16 cellular contexts compared by ENCODE assay signal in the genomic region with DNA sequence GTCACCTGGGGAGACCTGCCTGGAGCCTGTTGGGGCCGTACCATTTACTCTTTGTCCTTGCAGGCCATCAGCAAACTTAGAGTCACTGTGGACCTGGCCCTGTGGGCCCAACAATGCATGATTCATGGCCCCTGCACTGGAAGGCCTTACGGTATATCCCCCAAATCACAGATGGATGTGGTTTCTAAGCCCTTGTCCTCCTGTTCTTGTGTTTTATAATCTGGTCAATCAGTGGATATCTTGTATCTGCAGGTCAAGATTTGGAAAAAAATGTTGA. TPM values are rescaled to one million over a fixed set of nuclear protein-coding genes. Genes with fewer than 3 reads are reported as not detected.
DNase-seq lines count a peak whose midpoint lies in the region; ATAC-seq, FAIRE-seq and TF ChIP-seq lines count a peak whose summit lies in the region.
"Had no signal": no experiment of that assay in that cellular context is flagged by ENCODE, and none has a peak within 500 bp of the region (broad histone marks: within the 10 kb centered on the region; RNA-seq: fewer than 3 reads in every experiment).

No MANE protein-coding gene starts in this region.

- peaks cover 36% of the 10 kb centered on the region for H3K36me3 Mint-ChIP-seq in endothelial cell (ENCODE audit: low read depth, unreplicated experiment)
- H3K36me3 Mint-ChIP-seq: T-cell had no signal

- ATAC-seq in RWPE2 (ENCODE audit: low read depth) (no peak), HepG2 (no peak)
- ATAC-seq: stimulated activated naive CD8-positive, alpha-beta T cell treated with anti-CD3 and anti-CD28 coated beads, Interleukin-15, Interleukin-2, amounts not matched to agents 100 U/mL and 50 U/mL, for 24 hours; T-cell; WTC11 had no signal

- H3K9me3 Mint-ChIP-seq in endothelial cell (ENCODE audit: unreplicated experiment) = peaks cover 4% of the 10 kb centered on the region
- H3K9me3 Mint-ChIP-seq: T-cell had no signal

- peaks cover 0 to 21% (median 9%) of the 10 kb centered on the region in 11 experiments; a peak in 11 of 22 replicates for H3K36me3 ChIP-seq in BLaER1 treated with 17β-estradiol and CSF1 and Interleukin-3, amounts not matched to agents 10 nM and 100 nM
- H3K36me3 ChIP-seq in RWPE2 (ENCODE audit: low read depth) = peaks cover 19% of the 10 kb centered on the region
- no peaks in the 10 kb centered on the region; a peak in 3 of 5 replicates for H3K36me3 ChIP-seq in HepG2 (replicated peaks in 1 of 2; ENCODE audit: control insufficient read depth in 1 of 2, insufficient read depth in 2 of 2, low read length in 2 of 2)
- H3K36me3 ChIP-seq in spleen = no peaks in the 10 kb centered on the region
- no peaks in the 10 kb centered on the region for H3K36me3 ChIP-seq in effector memory CD4-positive, alpha-beta T cell (ENCODE audit: control insufficient read depth, insufficient read depth, low read length)
- H3K36me3 ChIP-seq: left lung had no signal

- no peak overlapping the region for H3K27ac ChIP-seq in BLaER1 treated with 17β-estradiol and CSF1 and Interleukin-3, amounts not matched to agents 10 nM and 100 nM
- H3K27ac ChIP-seq in RWPE2 (ENCODE audit: poor library complexity, severe bottlenecking) (peak overlapping the region; percentile 90), HepG2 (ENCODE audit: extremely low read length, insufficient read depth, low read length) (peak overlapping the region; percentile 54), spleen (no peak overlapping the region)
- no peak overlapping the region for H3K27ac ChIP-seq in effector memory CD4-positive, alpha-beta T cell (ENCODE audit: insufficient read depth, low read length, poor library complexity, severe bottlenecking)
- H3K27ac ChIP-seq: left lung had no signal

- DNase-seq in RWPE2 (ENCODE audit: low spot score) = peak; percentile 11
- no peak for DNase-seq in HepG2 (ENCODE audit: low spot score)
- peak; percentile 20 for DNase-seq in spleen
- no peak for DNase-seq in effector memory CD4-positive, alpha-beta T cell
- no peak for DNase-seq in endothelial cell (ENCODE audit: low spot score)
- DNase-seq in stimulated activated CD4-positive, alpha-beta T cell treated with anti-CD3 and anti-CD28 coated beads, Interleukin-4, amount 100 ng/mL, for 24 hours = no peak
- DNase-seq: amniotic stem cell; DMS 273 treated with DMSO at 0.1 percent for 48 hours; foreskin fibroblast; MG63; stimulated activated CD4-positive, alpha-beta T cell treated with anti-CD3 and anti-CD28 coated beads, Interleukin-15, amount 100 ng/mL, for 24 hours; stimulated activated naive CD8-positive, alpha-beta T cell treated with anti-CD3 and anti-CD28 coated beads, Interleukin-15, Interleukin-2, amounts not matched to agents 100 U/mL and 50 U/mL, for 24 hours; T-cell had no signal

- peaks cover 18 to 98% (median 88%) of the 10 kb centered on the region in 10 experiments; a peak in 18 of 20 replicates for H3K4me1 ChIP-seq in BLaER1 treated with 17β-estradiol and CSF1 and Interleukin-3, amounts not matched to agents 10 nM and 100 nM
- H3K4me1 ChIP-seq in RWPE2 (ENCODE audit: insufficient read depth, poor library complexity, severe bottlenecking) = peaks cover 67% of the 10 kb centered on the region
- H3K4me1 ChIP-seq in HepG2 (ENCODE audit: insufficient read depth, low read length) = peaks cover 97% of the 10 kb centered on the region
- peaks cover 0 to 45% (median 14%) of the 10 kb centered on the region in 6 donors for H3K4me1 ChIP-seq in spleen
- H3K4me1 ChIP-seq in effector memory CD4-positive, alpha-beta T cell (ENCODE audit: control insufficient read depth, insufficient read depth, low read length, poor library complexity, severe bottlenecking) = peaks cover 1% of the 10 kb centered on the region

- in situ Hi-C loops in HepG2 (cut with HindIII; ENCODE audit: extremely low pct_ligation_motif_present, low pct_unique_long_range_greater_than_20kb) = no loop called here

- no peak overlapping the region for H3K4me3 Mint-ChIP-seq in endothelial cell (ENCODE audit: unreplicated experiment)
- H3K4me3 Mint-ChIP-seq: T-cell, WTC11 had no signal

- POLR2A ChIA-PET in HepG2 (lab: Yijun Ruan, JAX) = interaction anchor here (4.7 kb wide), 1 partner anchor 20 kb away, joined by 39 read pairs; no protein-coding TSS in a partner anchor

- H2AFZ ChIP-seq in HepG2 (ENCODE audit: low read length) = no peak overlapping the region

- TF ChIP-seq POLR2A in HepG2 (IDR thresholded peaks at IDR 0.05; ENCODE audit: insufficient read depth in 1 of 2, low read depth in 2 of 2, low read length in 2 of 2) (no peak), spleen (IDR thresholded peaks at IDR 0.05) (no peak)

- 83% methylated on average over 2 of the region's 2 CpGs for WGBS in HepG2 (ENCODE audit: low lambda C conversion rate)
- whole genome bisulfite sequencing in spleen, 5 donors = 78 to 100% (median 92%) methylated on average over 2 of the region's 2 CpGs

- no peak for FAIRE-seq in HepG2 (lab: Jason Lieb, UNC)

- H3K4me3 ChIP-seq in BLaER1 treated with 17β-estradiol and CSF1 and Interleukin-3, amounts not matched to agents 10 nM and 100 nM = no peak overlapping the region
- H3K4me3 ChIP-seq in RWPE2 (ENCODE audit: severe bottlenecking) = no peak overlapping the region
- no peak overlapping the region for H3K4me3 ChIP-seq in HepG2 (replicated peaks in 1 of 3; ENCODE audit: insufficient read depth in 1 of 3, low read depth in 2 of 3, low read length in 3 of 3)
- H3K4me3 ChIP-seq in spleen = no peak overlapping the region
- H3K4me3 ChIP-seq in effector memory CD4-positive, alpha-beta T cell (ENCODE audit: insufficient read depth, low read depth, low read length, poor library complexity, severe bottlenecking) = no peak overlapping the region
- H3K4me3 ChIP-seq: left lung, MG63 had no signal

- H3K9ac ChIP-seq in BLaER1 treated with 17β-estradiol and CSF1 and Interleukin-3, amounts not matched to agents 10 nM and 100 nM = no peak overlapping the region
- no peak overlapping the region for H3K9ac ChIP-seq in HepG2 (ENCODE audit: insufficient read depth, low read depth, low read length)

- H3K27me3 Mint-ChIP-seq in endothelial cell (ENCODE audit: unreplicated experiment) = peaks cover 5% of the 10 kb centered on the region

- peaks cover 20% of the 10 kb centered on the region for H3K4me1 Mint-ChIP-seq in endothelial cell (ENCODE audit: unreplicated experiment)

- intact Hi-C loops in HepG2 (cut with micrococcal nuclease; ENCODE audit: unreplicated experiment) = loop anchor here (10.0 kb wide), 1 partner anchor 975 kb away; a partner anchor contains a TSS
- intact Hi-C loops in spleen (cut with DNase I; ENCODE audit: low total_unique reads) = no loop called here

- peak overlapping the region in 8 of 11 experiments; percentile 3 to 60 (median 21); a peak in 8 of 22 replicates for H3K4me2 ChIP-seq in BLaER1 treated with 17β-estradiol and CSF1 and Interleukin-3, amounts not matched to agents 10 nM and 100 nM
- H3K4me2 ChIP-seq in HepG2 (ENCODE audit: low read depth, low read length) = 0 out of 2 replicates have a peak overlapping the region, but pooled peaks have one; percentile 57

- H3K27ac Mint-ChIP-seq in endothelial cell (ENCODE audit: unreplicated experiment) = no peak overlapping the region
- H3K27ac Mint-ChIP-seq: T-cell, WTC11 had no signal

- H3K9me3 ChIP-seq in BLaER1 treated with 17β-estradiol and CSF1 and Interleukin-3, amounts not matched to agents 10 nM and 100 nM (replicated peaks in 1 of 11) = peaks cover 0 to 23% (median 19%) of the 10 kb centered on the region in 11 experiments; a peak in 18 of 22 replicates
- no peaks in the 10 kb centered on the region for H3K9me3 ChIP-seq in RWPE2 (ENCODE audit: severe bottlenecking)
- H3K9me3 ChIP-seq in HepG2 (ENCODE audit: low read length) = no peaks in the 10 kb centered on the region
- H3K9me3 ChIP-seq in spleen = no peaks in the 10 kb centered on the region
- no peaks in the 10 kb centered on the region for H3K9me3 ChIP-seq in effector memory CD4-positive, alpha-beta T cell (ENCODE audit: control insufficient read depth, low read length)
- H3K9me3 ChIP-seq: left lung, MG63 had no signal

- TF ChIP-seq EP300 in HepG2 (IDR thresholded peaks at IDR 0.05; ENCODE audit: low read depth in 2 of 2, low read length in 2 of 2) (no peak), HepG2 (CRISPR knock-in tag; IDR thresholded peaks at IDR 0.05; ENCODE audit: borderline replicate concordance) (no peak)

- peaks cover 94% of the 10 kb centered on the region for H3K79me2 ChIP-seq in HepG2 (ENCODE audit: insufficient read depth, low read length)

- CTCF ChIA-PET in HepG2 (lab: Yijun Ruan, JAX; ENCODE audit: low intra/inter-chr PET ratio, low total read pairs) = no interaction called here

- no peak for TF ChIP-seq CTCF in RWPE2 (IDR thresholded peaks at IDR 0.05; ENCODE audit: poor library complexity, severe bottlenecking)
- TF ChIP-seq CTCF in HepG2 (CRISPR knock-in tag; IDR thresholded peaks at IDR 0.05) = no peak
- TF ChIP-seq CTCF in spleen (IDR thresholded peaks at IDR 0.05 in 8 of 11, conservative IDR thresholded peaks at IDR 0.05 in 3 of 11) = no peak
- no peak for TF ChIP-seq CTCF in endothelial cell (IDR thresholded peaks at IDR 0.05; ENCODE audit: unreplicated experiment)

- TF ChIP-seq RAD21 in HepG2 (CRISPR knock-in tag; IDR thresholded peaks at IDR 0.05) = no peak

- BruUV-seq in HepG2 (replicated peaks; lab: Mats Ljungman, UMichigan) = no TSS peak

- no peaks in the 10 kb centered on the region for H3K27me3 ChIP-seq in BLaER1 treated with 17β-estradiol and CSF1 and Interleukin-3, amounts not matched to agents 10 nM and 100 nM
- H3K27me3 ChIP-seq in RWPE2 (ENCODE audit: insufficient read depth, poor library complexity, severe bottlenecking) (no peaks in the 10 kb centered on the region), HepG2 (ENCODE audit: control insufficient read depth in 1 of 2, insufficient read depth in 2 of 2, low read length in 2 of 2) (no peaks in the 10 kb centered on the region), spleen (replicated peaks in 1 of 7) (peaks cover 0 to 13% (median 3%) of the 10 kb centered on the region in 7 donors)
- peaks cover 4% of the 10 kb centered on the region for H3K27me3 ChIP-seq in effector memory CD4-positive, alpha-beta T cell (replicated peaks; ENCODE audit: control insufficient read depth, insufficient read depth, low read length, poor library complexity, severe bottlenecking)
- H3K27me3 ChIP-seq: MG63 had no signal

- peaks cover 15 to 97% (median 88%) of the 10 kb centered on the region in 11 experiments; a peak in 21 of 22 replicates for H4K20me1 ChIP-seq in BLaER1 treated with 17β-estradiol and CSF1 and Interleukin-3, amounts not matched to agents 10 nM and 100 nM
- peaks cover 52% of the 10 kb centered on the region for H4K20me1 ChIP-seq in HepG2 (ENCODE audit: insufficient read depth, low read length)

RNA-seq across cellular contexts. Expression of a gene that starts 6.2 kb away (rescaled TPM):
- total RNA-seq in HepG2 (2016; rRNA removed; fragmentation: Illumina TruSeq; extraction: Trizol) (11.9 and 21.4 TPM in 2 replicates), spleen (10 to 100 TPM in 6 of 7 donors, 1 to 10 TPM in 1; 9.4 to 18.6 (median 13.1) TPM), endothelial cell (ENCODE audit: unreplicated experiment) (29.9 TPM)
- 7.5 TPM in 2 replicates for total RNA-seq in HepG2 (2016; cell fraction: cytosol; rRNA removed; fragmentation: Illumina TruSeq; extraction: Trizol; ENCODE audit: low read depth)
- 10.8 and 20.0 TPM in 2 replicates for total RNA-seq in HepG2 (2016; cell fraction: insoluble cytoplasmic fraction; rRNA removed; fragmentation: Illumina TruSeq; extraction: Trizol)
- 20.4 and 22.9 TPM in 2 replicates for total RNA-seq in HepG2 (2016; cell fraction: membrane; rRNA removed; fragmentation: Illumina TruSeq; extraction: Trizol)
- 19.5 and 22.7 TPM in 2 replicates for total RNA-seq in HepG2 (2016; cell fraction: nucleus; rRNA removed; fragmentation: Illumina TruSeq; extraction: Trizol)
- polyA plus RNA-seq in HepG2 (2011; rRNA removed) (20.3 and 27.9 TPM in 2 replicates), spleen (1 to 10 TPM; 1.1 to 5.7 (median 1.8) TPM)
- 17.7 and 23.1 TPM in 2 replicates for polyA plus RNA-seq in HepG2 (2011; cell fraction: cytosol; rRNA removed)
- polyA plus RNA-seq in HepG2 (2011; cell fraction: nucleus; rRNA removed) = 18.1 and 21.0 TPM in 2 replicates
- polyA plus RNA-seq in HepG2 (2012) = 12.6 and 19.6 TPM in 2 replicates
- 8.7 and 9.4 TPM in 2 replicates for polyA plus RNA-seq in HepG2 (2016; cell fraction: cytosol; fragmentation: Illumina TruSeq; extraction: Trizol; ENCODE audit: low read depth)
- polyA plus RNA-seq in HepG2 (2016; cell fraction: insoluble cytoplasmic fraction; fragmentation: Illumina TruSeq; extraction: Trizol; ENCODE audit: low read depth) = 14.2 and 18.9 TPM in 2 replicates
- 23.1 and 23.6 TPM in 2 replicates for polyA plus RNA-seq in HepG2 (2016; cell fraction: membrane; fragmentation: Illumina TruSeq; extraction: Trizol; ENCODE audit: low read depth)
- 30.1 and 34.2 TPM in 2 replicates for polyA plus RNA-seq in HepG2 (2016; cell fraction: nucleus; fragmentation: Illumina TruSeq; extraction: Trizol; ENCODE audit: insufficient read depth, low read depth)
- polyA minus RNA-seq in HepG2 (2011; rRNA and poly(A)+ RNA removed; ENCODE audit: low replicate concordance) = 66.3 and 74.4 TPM in 2 replicates
- polyA minus RNA-seq in HepG2 (2011; cell fraction: cytosol; rRNA and poly(A)+ RNA removed) = 16.7 and 18.5 TPM in 2 replicates
- polyA minus RNA-seq in HepG2 (2011; cell fraction: nucleus; rRNA and poly(A)+ RNA removed) = 11.3 and 15.5 TPM in 2 replicates

Comparison
In these comparisons a context has a peak if more than half of its experiments do, and no peak if none do; other contexts are left out.
1. H3K27ac ChIP-seq: peak in RWPE2 (single experiment) and HepG2 (single experiment); none in BLaER1 treated with 17β-estradiol and CSF1 and Interleukin-3, amounts not matched to agents 10 nM and 100 nM (0 of 11), spleen (0 of 8) and effector memory CD4-positive, alpha-beta T cell (single experiment).
2. DNase-seq: peak in RWPE2 (single experiment) and spleen (single experiment); none in HepG2 (single experiment), effector memory CD4-positive, alpha-beta T cell (0 of 3), endothelial cell (single experiment) and stimulated activated CD4-positive, alpha-beta T cell treated with anti-CD3 and anti-CD28 coated beads, Interleukin-4, amount 100 ng/mL, for 24 hours (single experiment).